ENCODE assay signal across 1 cellular context in the genomic region with DNA sequence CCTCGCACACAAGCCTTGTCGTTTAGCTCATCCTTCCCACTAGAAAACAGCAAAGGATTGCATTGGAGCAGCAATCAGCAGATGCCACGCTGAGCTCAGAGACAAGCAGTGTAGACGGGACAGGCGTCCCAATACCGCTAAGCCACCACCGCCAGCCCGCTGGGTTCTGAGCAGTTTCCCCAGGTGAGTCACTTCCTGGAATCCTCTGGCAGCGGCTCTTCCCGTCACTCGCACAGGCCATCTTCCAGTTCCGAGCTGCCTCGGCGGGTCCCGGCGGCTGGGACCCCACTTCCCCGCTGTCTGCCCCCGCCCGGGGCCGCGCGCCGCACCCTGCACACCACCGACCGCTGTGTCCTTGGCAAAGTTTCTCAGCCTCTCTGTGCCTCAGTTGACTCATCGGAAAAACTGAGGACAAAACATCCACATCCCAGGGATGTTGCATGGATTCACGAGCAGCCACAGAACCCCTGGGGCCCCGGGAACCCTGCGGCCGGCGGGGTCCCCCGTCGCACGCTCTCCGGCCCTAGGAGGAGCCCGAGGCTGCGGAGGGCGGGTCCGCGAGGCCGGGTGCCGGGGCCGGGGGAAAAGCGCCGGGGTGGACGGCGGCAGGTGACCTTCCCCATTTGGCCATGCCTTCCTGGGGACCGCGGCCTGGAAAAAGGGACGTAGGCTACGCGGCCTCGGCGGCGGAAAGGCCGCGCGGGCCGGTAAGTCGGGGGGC.
TF ChIP-seq lines count a peak whose summit lies in the region.

No MANE protein-coding gene starts in this region.

TF ChIP-seq in A549, 52 proteins besides CTCF, POLR2A, EP300 and RAD21 (continued from another document):
- no peak for TF ChIP-seq HOXB13 (CRISPR knock-in tag; IDR thresholded peaks at IDR 0.05; ENCODE audit: low read depth)
- TF ChIP-seq HDAC2 (IDR thresholded peaks at IDR 0.05): no peak
- no peak for TF ChIP-seq FOSL2 (IDR thresholded peaks at IDR 0.05)
- TF ChIP-seq FOSL2 (CRISPR knock-in tag; IDR thresholded peaks at IDR 0.05): peak; percentile 75
